Comparison of ENCODE assay signal across 22 cellular contexts in genomic region chr1:31906557-31906956, GRCh38. TPM values are rescaled to one million over a fixed set of nuclear protein-coding genes. Genes with fewer than 3 reads are reported as not detected.
DNase-seq lines count a peak whose midpoint lies in the region; ATAC-seq, FAIRE-seq and TF ChIP-seq lines count a peak whose summit lies in the region.
"Had no signal": no experiment of that assay in that cellular context is flagged by ENCODE, and none has a peak within 500 bp of the region (broad histone marks: within the 10 kb centered on the region; RNA-seq: fewer than 3 reads in every experiment).

No MANE protein-coding gene starts in this region.

- TSS peak; percentile 23 for BruUV-seq in endothelial cell of umbilical vein (replicated peaks; lab: Mats Ljungman, UMichigan)

- peaks cover 9% of the 10 kb centered on the region for H3K79me2 ChIP-seq in endothelial cell of umbilical vein (ENCODE audit: control insufficient read depth, insufficient read depth, low read length)

- H3K27ac Mint-ChIP-seq in activated naive CD8-positive, alpha-beta T cell, result peak overlapping the region; percentile 72
- no peak overlapping the region for H3K27ac Mint-ChIP-seq in activated naive CD8-positive, alpha-beta T cell treated with anti-CD3 and anti-CD28 coated beads, Interleukin-2, amount 50 U/mL, for 24 hours
- H3K27ac Mint-ChIP-seq in CD4-positive, alpha-beta memory T cell, result peak overlapping the region in 4 of 7 donors; percentile 20 to 33 (median 30)

- no peak overlapping the region for H3K4me3 ChIP-seq in CD4-positive, alpha-beta memory T cell (ENCODE audit: low read length in 2 of 2)
- H3K4me3 ChIP-seq in endothelial cell of umbilical vein (replicated peaks in 1 of 3; ENCODE audit: insufficient read depth in 1 of 3, low read depth in 1 of 3, low read length in 3 of 3), result no peak overlapping the region
- H3K4me3 ChIP-seq: MG63 had no signal

- POLR2A ChIA-PET in CD4-positive, alpha-beta memory T cell (lab: Charles Lee; ENCODE audit: partially characterized antibody), result interaction anchor here (1.4 to 2.5 kb wide), 4 partner anchors 11 to 58 kb away, joined by 3 to 8 read pairs (median 4); partner anchors contain the start of gene PTP4A2
- POLR2A ChIA-PET in endothelial cell of umbilical vein (lab: Charles Lee), result interaction anchor here (0.7 kb wide), 2 partner anchors 10 to 316 kb away, joined by 3 read pairs; no protein-coding TSS in a partner anchor

- no peak overlapping the region for H3K4me2 ChIP-seq in endothelial cell of umbilical vein (ENCODE audit: insufficient read depth, low read length)
- H3K4me2 ChIP-seq: SK-N-SH had no signal

- H3K27me3 Mint-ChIP-seq in activated naive CD8-positive, alpha-beta T cell, result no peaks in the 10 kb centered on the region
- no peaks in the 10 kb centered on the region for H3K27me3 Mint-ChIP-seq in activated naive CD8-positive, alpha-beta T cell treated with anti-CD3 and anti-CD28 coated beads, Interleukin-2, amount 50 U/mL, for 24 hours
- no peaks in the 10 kb centered on the region for H3K27me3 Mint-ChIP-seq in CD4-positive, alpha-beta memory T cell

- no peak for ATAC-seq in activated naive CD8-positive, alpha-beta T cell treated with anti-CD3 and anti-CD28 coated beads, Interleukin-2, amount 50 U/mL, for 24 hours
- ATAC-seq: HepG2, PC-3 had no signal

- H3K9ac ChIP-seq in endothelial cell of umbilical vein (replicated peaks; ENCODE audit: extremely low read depth, insufficient read depth, low read length), result no peak overlapping the region
- H3K9ac ChIP-seq: SK-N-SH had no signal

- H3K27me3 ChIP-seq in CD4-positive, alpha-beta memory T cell (ENCODE audit: insufficient read depth, low read length), result no peaks in the 10 kb centered on the region
- H3K27me3 ChIP-seq in endothelial cell of umbilical vein (ENCODE audit: control insufficient read depth in 2 of 2, insufficient read depth in 2 of 2, low read length in 2 of 2), result no peaks in the 10 kb centered on the region
- H3K27me3 ChIP-seq: BE2C, MG63 had no signal

- no peaks in the 10 kb centered on the region for H3K9me3 ChIP-seq in CD4-positive, alpha-beta memory T cell (ENCODE audit: control insufficient read depth in 1 of 2, low read length in 2 of 2)
- no peaks in the 10 kb centered on the region for H3K9me3 ChIP-seq in endothelial cell of umbilical vein (replicated peaks; ENCODE audit: control insufficient read depth, insufficient read depth, low read length)
- H3K9me3 ChIP-seq: BE2C, MG63, SK-N-SH had no signal

- TF ChIP-seq POLR2A in endothelial cell of umbilical vein (IDR thresholded peaks at IDR 0.05; ENCODE audit: low read depth, low read length) (no peak), erythroblast (IDR thresholded peaks at IDR 0.05; ENCODE audit: low read length) (no peak)

- peaks cover 33% of the 10 kb centered on the region for H3K36me3 ChIP-seq in CD4-positive, alpha-beta memory T cell (ENCODE audit: insufficient read depth, low read length)
- H3K36me3 ChIP-seq in endothelial cell of umbilical vein (ENCODE audit: control insufficient read depth in 2 of 2, extremely low read depth in 1 of 2, insufficient read depth in 2 of 2, low read length in 2 of 2), result peaks cover 14 to 17% of the 10 kb centered on the region in 2 experiments
- H3K36me3 ChIP-seq: BE2C had no signal

- dilution Hi-C loops in endothelial cell of umbilical vein (cut with MboI; ENCODE audit: extremely low pct_ligation_motif_present, low sequenced_read_pairs), result no loop called here

- no peak for FAIRE-seq in endothelial cell of umbilical vein (lab: Jason Lieb, UNC)
- FAIRE-seq: GM18507, H54, HepG2 had no signal

- peaks cover 8% of the 10 kb centered on the region for H3K36me3 Mint-ChIP-seq in activated naive CD8-positive, alpha-beta T cell
- peaks cover 63% of the 10 kb centered on the region for H3K36me3 Mint-ChIP-seq in activated naive CD8-positive, alpha-beta T cell treated with anti-CD3 and anti-CD28 coated beads, Interleukin-2, amount 50 U/mL, for 24 hours (ENCODE audit: low read depth)
- H3K36me3 Mint-ChIP-seq in CD4-positive, alpha-beta memory T cell, result peaks cover 44 to 54% of the 10 kb centered on the region in 2 donors

- no peaks in the 10 kb centered on the region for H3K9me1 ChIP-seq in endothelial cell of umbilical vein (replicated peaks; ENCODE audit: control insufficient read depth, extremely low read depth, insufficient read depth, low read length)

- CTCF ChIA-PET in CD4-positive, alpha-beta memory T cell (lab: Charles Lee; ENCODE audit: partially characterized antibody), result interaction anchor here (1.3 kb wide), 1 partner anchor 91 kb away, joined by 3 read pairs; the partner anchor contains the start of gene SPOCD1
- CTCF ChIA-PET in endothelial cell of umbilical vein (lab: Charles Lee), result interaction anchor here (1.1 to 5.6 kb wide), 2 partner anchors 58 to 117 kb away, joined by 3 to 40 read pairs; no protein-coding TSS in a partner anchor

- no peaks in the 10 kb centered on the region for H3K9me3 Mint-ChIP-seq in activated naive CD8-positive, alpha-beta T cell (ENCODE audit: low read depth)
- H3K9me3 Mint-ChIP-seq in activated naive CD8-positive, alpha-beta T cell treated with anti-CD3 and anti-CD28 coated beads, Interleukin-2, amount 50 U/mL, for 24 hours, result peaks cover 3% of the 10 kb centered on the region
- H3K9me3 Mint-ChIP-seq in CD4-positive, alpha-beta memory T cell, result peaks cover 0 to 3% (median 0%) of the 10 kb centered on the region in 8 donors

- H2AFZ ChIP-seq in endothelial cell of umbilical vein (ENCODE audit: low read depth, low read length), result no peak overlapping the region

- no peak overlapping the region for H3K27ac ChIP-seq in CD4-positive, alpha-beta memory T cell (ENCODE audit: low read depth, low read length)
- H3K27ac ChIP-seq in endothelial cell of umbilical vein (ENCODE audit: insufficient read depth, low read depth, low read length), result no peak overlapping the region

- no peak for TF ChIP-seq CTCF in endothelial cell of umbilical vein (IDR thresholded peaks at IDR 0.05; ENCODE audit: extremely low read depth in 1 of 2, insufficient read depth in 1 of 2, low read depth in 1 of 2, low read length in 2 of 2)

- H3K4me3 Mint-ChIP-seq in activated naive CD8-positive, alpha-beta T cell, result no peak overlapping the region
- H3K4me3 Mint-ChIP-seq in activated naive CD8-positive, alpha-beta T cell treated with anti-CD3 and anti-CD28 coated beads, Interleukin-2, amount 50 U/mL, for 24 hours, result no peak overlapping the region
- H3K4me3 Mint-ChIP-seq in CD4-positive, alpha-beta memory T cell, result no peak overlapping the region

- peaks cover 35% of the 10 kb centered on the region for H3K4me1 Mint-ChIP-seq in activated naive CD8-positive, alpha-beta T cell (ENCODE audit: low read depth)
- H3K4me1 Mint-ChIP-seq in activated naive CD8-positive, alpha-beta T cell treated with anti-CD3 and anti-CD28 coated beads, Interleukin-2, amount 50 U/mL, for 24 hours, result peaks cover 37% of the 10 kb centered on the region
- H3K4me1 Mint-ChIP-seq in CD4-positive, alpha-beta memory T cell, result peaks cover 15 to 28% (median 25%) of the 10 kb centered on the region in 4 donors

- DNase-seq in activated naive CD8-positive, alpha-beta T cell treated with anti-CD3 and anti-CD28 coated beads, Interleukin-2, amount 50 U/mL, for 24 hours, result no peak
- DNase-seq in CD4-positive, alpha-beta memory T cell, result no peak
- DNase-seq in endothelial cell of umbilical vein (ENCODE audit: low read depth, low spot score) (no peak), NCI-H146 (lab: John Stamatoyannopoulos, UW) (no peak), NCI-H510A treated with DMSO at 0.1 percent for 48 hours (lab: John Stamatoyannopoulos, UW) (no peak), erythroblast (lab: John Stamatoyannopoulos, UW) (no peak)
- DNase-seq: BE2C; DMS53; Kasumi-1; MG63; NCI-H1105 treated with DMSO at 0.1 percent for 48 hours; NCI-H2029; NCI-H446; NCI-H526; NCI-H82; NK-92 treated with Interleukin-12 subunit alpha and Interleukin-12 subunit beta, amount 100 ng/mL, for 24 hours; PC-3; SK-N-SH had no signal

- peaks cover 9% of the 10 kb centered on the region for H3K4me1 ChIP-seq in CD4-positive, alpha-beta memory T cell (ENCODE audit: insufficient read depth, low read length)
- no peaks in the 10 kb centered on the region for H3K4me1 ChIP-seq in endothelial cell of umbilical vein (ENCODE audit: control insufficient read depth, extremely low read depth, insufficient read depth, low read length)
- H3K4me1 ChIP-seq: BE2C had no signal

- peaks cover 4% of the 10 kb centered on the region for H4K20me1 ChIP-seq in endothelial cell of umbilical vein (replicated peaks; ENCODE audit: control insufficient read depth, extremely low read depth, insufficient read depth, low read length)

- intact Hi-C loops in CD4-positive, alpha-beta memory T cell (cut with micrococcal nuclease), result no loop called here
- intact Hi-C loops in endothelial cell of umbilical vein (cut with micrococcal nuclease), result no loop called here

TF ChIP-seq in endothelial cell of umbilical vein, 7 proteins besides CTCF, POLR2A, EP300 and RAD21:
- TF ChIP-seq EZH2 (IDR thresholded peaks at IDR 0.05; ENCODE audit: borderline replicate concordance, low read depth, low read length, severe bottlenecking), result no peak
- TF ChIP-seq FOS (IDR thresholded peaks at IDR 0.05; ENCODE audit: borderline replicate concordance, insufficient read depth, low read length), result no peak
- no peak for TF ChIP-seq MYC (IDR thresholded peaks at IDR 0.05; ENCODE audit: low read depth, low read length)
- no peak for TF ChIP-seq GATA2 (IDR thresholded peaks at IDR 0.05; ENCODE audit: insufficient read depth, insufficient read length, low read depth, low read length)
- no peak for TF ChIP-seq MAX (IDR thresholded peaks at IDR 0.05; ENCODE audit: insufficient read depth, insufficient read length)
- no peak for TF ChIP-seq POLR2AphosphoS5 (IDR thresholded peaks at IDR 0.05; ENCODE audit: insufficient read depth, low read depth, low read length)
- TF ChIP-seq JUN (IDR thresholded peaks at IDR 0.05; ENCODE audit: borderline replicate concordance, insufficient read depth, insufficient read length, low read depth), result no peak
TF ChIP-seq in endothelial cell of umbilical vein: peak in this region for 0.

RNA-seq across cellular contexts. Expression of gene PTP4A2, which starts 31.6 kb away (rescaled TPM):
- 100 to 1,000 TPM; 254 to 276 TPM for total RNA-seq in CD4-positive, alpha-beta memory T cell
- polyA plus RNA-seq in CD4-positive, alpha-beta memory T cell, result 100 to 1,000 TPM; 401 to 529 TPM
- total RNA-seq in endothelial cell of umbilical vein, result 172 and 184 TPM in 2 replicates
- 44.4 and 74.1 TPM in 2 replicates for polyA plus RNA-seq in endothelial cell of umbilical vein
- polyA plus RNA-seq in endothelial cell of umbilical vein (2011; cell fraction: cytosol; rRNA removed), result 102 and 107 TPM in 2 replicates
- polyA plus RNA-seq in endothelial cell of umbilical vein (2011; cell fraction: nucleus; rRNA removed), result 38.7 and 54.6 TPM in 2 replicates
- polyA plus RNA-seq in endothelial cell of umbilical vein (2012), result 178 and 265 TPM in 2 replicates
- polyA minus RNA-seq in endothelial cell of umbilical vein, result 212 and 224 TPM in 2 replicates
- 348 TPM for polyA minus RNA-seq in endothelial cell of umbilical vein (2011; cell fraction: cytosol; rRNA and poly(A)+ RNA removed)
- 65.7 and 95.4 TPM in 2 replicates for polyA minus RNA-seq in endothelial cell of umbilical vein (2011; cell fraction: nucleus; rRNA and poly(A)+ RNA removed)
